In genomic region chr7:139620676-139621344, GRCh38 we compare ENCODE assay signal across 8 cellular contexts.
DNase-seq lines count a peak whose midpoint lies in the region; ATAC-seq and TF ChIP-seq lines count a peak whose summit lies in the region.

No MANE protein-coding gene starts in this region.

- peaks cover 11% of the 10 kb centered on the region for H3K36me3 Mint-ChIP-seq in activated naive CD4-positive, alpha-beta T cell treated with anti-CD3 and anti-CD28 coated beads for 36 hours (ENCODE audit: low read depth)

- no TSS peak for BruUV-seq in Panc1 (replicated peaks; lab: Mats Ljungman, UMichigan)

- H3K27ac ChIP-seq in 22Rv1, result no peak overlapping the region
- no peak overlapping the region for H3K27ac ChIP-seq in Panc1 (ENCODE audit: low read length)

- DNase-seq in GM10266 (ENCODE audit: extremely low spot score), result peak; percentile 38
- DNase-seq in Panc1 (ENCODE audit: low read depth, low spot score), result peak; percentile 28
- peak; percentile 77 for DNase-seq in activated naive CD4-positive, alpha-beta T cell treated with anti-CD3 and anti-CD28 coated beads for 36 hours
- DNase-seq in iris pigment epithelial cell (ENCODE audit: low read depth), result peak; percentile 28
- DNase-seq in stimulated activated CD4-positive, alpha-beta T cell treated with anti-CD3 and anti-CD28 coated beads, TNF-alpha, amount 100 ng/mL, for 48 hours (ENCODE audit: low read depth in 3 of 3), result peak; percentile 47 to 66 (median 48)

- no peak overlapping the region for H3K4me3 ChIP-seq in Panc1 (ENCODE audit: low read depth in 2 of 2, low read length in 2 of 2)

- CTCF ChIA-PET in Panc1 (lab: Charles Lee), result interaction anchor here (0.5 to 1.8 kb wide), 7 partner anchors 13 to 385 kb away, joined by 3 to 7 read pairs (median 3); no protein-coding TSS in a partner anchor
- CTCF ChIA-PET in activated naive CD4-positive, alpha-beta T cell treated with anti-CD3 and anti-CD28 coated beads for 36 hours (lab: Charles Lee), result interaction anchor here (0.6 to 2.4 kb wide), 14 partner anchors 9 to 407 kb away, joined by 3 to 14 read pairs (median 4); no protein-coding TSS in a partner anchor

- no peaks in the 10 kb centered on the region for H3K9me3 ChIP-seq in Panc1 (ENCODE audit: control insufficient read depth, insufficient read depth, low read depth, low read length)

- peaks cover 21% of the 10 kb centered on the region for H3K4me1 Mint-ChIP-seq in activated naive CD4-positive, alpha-beta T cell treated with anti-CD3 and anti-CD28 coated beads for 36 hours (ENCODE audit: low read depth)

- no peaks in the 10 kb centered on the region for H3K9me3 Mint-ChIP-seq in activated naive CD4-positive, alpha-beta T cell treated with anti-CD3 and anti-CD28 coated beads for 36 hours

- peak; percentile 72 for ATAC-seq in HG03159 (IDR thresholded peaks at IDR 0.05; ENCODE audit: unreplicated experiment)
- ATAC-seq in Panc1, result peak; percentile 83
- ATAC-seq in HG02840 (IDR thresholded peaks at IDR 0.05; ENCODE audit: low FRiP score, unreplicated experiment), result no peak

- H3K4me3 Mint-ChIP-seq in activated naive CD4-positive, alpha-beta T cell treated with anti-CD3 and anti-CD28 coated beads for 36 hours, result no peak overlapping the region

- no peak overlapping the region for H3K27ac Mint-ChIP-seq in activated naive CD4-positive, alpha-beta T cell treated with anti-CD3 and anti-CD28 coated beads for 36 hours

- in situ Hi-C loops in Panc1 (cut with HindIII; ENCODE audit: low pct_unique_long_range_greater_than_20kb, low sequenced_read_pairs), result no loop called here

- TF ChIP-seq CTCF in 22Rv1 (IDR thresholded peaks at IDR 0.05) (peak; percentile 97), GM10266 (IDR thresholded peaks at IDR 0.05; ENCODE audit: control insufficient read depth, insufficient read depth, low read depth, missing control alignments) (peak; percentile 65), Panc1 (IDR thresholded peaks at IDR 0.05) (peak; percentile 87)

- H3K27me3 Mint-ChIP-seq in activated naive CD4-positive, alpha-beta T cell treated with anti-CD3 and anti-CD28 coated beads for 36 hours (ENCODE audit: low read depth), result no peaks in the 10 kb centered on the region

- no peaks in the 10 kb centered on the region for H3K27me3 ChIP-seq in Panc1 (ENCODE audit: control insufficient read depth, insufficient read depth, low read length)

- H3K36me3 ChIP-seq in Panc1 (ENCODE audit: control insufficient read depth, insufficient read depth, low read length), result no peaks in the 10 kb centered on the region

- intact Hi-C loops in Panc1 (cut with micrococcal nuclease; ENCODE audit: unreplicated experiment), result loop anchor here (10.0 kb wide), 1 partner anchor 116 kb away; no protein-coding TSS in a partner anchor
- intact Hi-C loops in activated naive CD4-positive, alpha-beta T cell treated with anti-CD3 and anti-CD28 coated beads for 36 hours (cut with micrococcal nuclease), result loop anchor here (1.0 to 2.0 kb wide), 3 partner anchors 121 to 378 kb away; no protein-coding TSS in a partner anchor

- H3K4me1 ChIP-seq in Panc1 (ENCODE audit: control insufficient read depth, insufficient read depth, low read length), result no peaks in the 10 kb centered on the region

- POLR2A ChIA-PET in Panc1 (lab: Charles Lee), result no interaction called here
